In the genomic region with DNA sequence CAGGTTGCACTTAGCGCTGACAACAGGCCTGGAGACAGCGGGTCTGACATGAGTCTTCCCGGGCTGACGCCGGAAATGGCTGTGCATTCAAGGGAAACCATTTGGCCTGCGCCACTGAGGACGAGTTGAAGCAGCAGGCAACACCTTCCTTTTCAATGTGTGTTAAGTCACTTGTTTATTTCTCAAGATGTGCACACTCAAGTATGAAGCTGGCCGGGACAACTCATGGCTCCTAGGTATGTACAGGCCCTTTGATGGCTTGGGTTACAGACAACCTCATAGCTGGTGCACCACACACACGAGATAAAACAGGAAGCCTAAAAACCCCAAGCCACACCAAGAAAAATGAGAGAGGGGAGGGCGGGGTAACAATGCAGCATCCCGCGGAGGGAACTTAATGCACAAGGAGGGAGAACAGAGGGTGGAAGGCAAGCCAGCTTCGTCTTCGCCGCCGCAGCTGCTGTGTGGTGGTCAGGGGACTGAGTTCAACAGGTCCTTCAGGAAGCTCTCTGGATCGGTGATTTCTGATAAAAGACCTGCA, we compare ENCODE assay signal across 11 cellular contexts.
DNase-seq lines count a peak whose midpoint lies in the region; TF ChIP-seq lines count a peak whose summit lies in the region.
"Had no signal": no experiment of that assay in that cellular context is flagged by ENCODE, and none has a peak within 500 bp of the region (broad histone marks: within the 10 kb centered on the region; RNA-seq: fewer than 3 reads in every experiment).

No MANE protein-coding gene starts in this region.

- DNase-seq in MV-4-11 (lab: John Stamatoyannopoulos, UW) (peak; percentile 29), epithelial cell of esophagus (ENCODE audit: low read depth) (peak; percentile 73), NCI-H446 (lab: John Stamatoyannopoulos, UW) (no peak), GF-D8 (lab: John Stamatoyannopoulos, UW) (no peak), 8988T (no peak)
- DNase-seq in activated CD8-positive, alpha-beta memory T cell treated with anti-CD3 and anti-CD28 coated beads, Interleukin-2, amount 50 U/mL, for 4 hours = peak; percentile 47
- DNase-seq in stimulated activated CD4-positive, alpha-beta T cell treated with anti-CD3 and anti-CD28 coated beads, TNF-alpha, amount 100 ng/mL, for 48 hours (ENCODE audit: low read depth in 3 of 3) = peak in 2 of 3 donors; percentile 16 to 39
- no peak for DNase-seq in NK-92 treated with Interleukin-12 subunit alpha and Interleukin-12 subunit beta, amount 100 ng/mL, for 24 hours (lab: John Stamatoyannopoulos, UW)
- DNase-seq: cortex of kidney, DMS153, NCI-H1105 had no signal

- no peak overlapping the region for H3K4me3 ChIP-seq in epithelial cell of esophagus (ENCODE audit: low read length)

- no peak for TF ChIP-seq CTCF in epithelial cell of esophagus (IDR thresholded peaks at IDR 0.05; ENCODE audit: insufficient read depth, low read depth, low read length, missing control alignments)

Comparison
In these comparisons a context has a peak if more than half of its experiments do, and no peak if none do; other contexts are left out.
1. DNase-seq: peak in MV-4-11 (single experiment), activated CD8-positive, alpha-beta memory T cell treated with anti-CD3 and anti-CD28 coated beads, Interleukin-2, amount 50 U/mL, for 4 hours (single experiment), epithelial cell of esophagus (single experiment) and stimulated activated CD4-positive, alpha-beta T cell treated with anti-CD3 and anti-CD28 coated beads, TNF-alpha, amount 100 ng/mL, for 48 hours (2 of 3); none in NCI-H446 (0 of 2), NK-92 treated with Interleukin-12 subunit alpha and Interleukin-12 subunit beta, amount 100 ng/mL, for 24 hours (single experiment), GF-D8 (single experiment) and 8988T (single experiment).